Comparison of ENCODE assay signal across 8 cellular contexts in genomic region chr10:74523199-74523598, GRCh38.
"Had no signal": no experiment of that assay in that cellular context is flagged by ENCODE, and none has a peak within 500 bp of the region (broad histone marks: within the 10 kb centered on the region; RNA-seq: fewer than 3 reads in every experiment).

No MANE protein-coding gene starts in this region.

- H2AFZ ChIP-seq: GM23248 had no signal

- ATAC-seq: K562 had no signal

- H3K27ac ChIP-seq: GM23248 had no signal

- H3K4me3 ChIP-seq: GM23248, K562 had no signal

- H3K9me3 Mint-ChIP-seq: H9, HFFc6 had no signal

- H3K9ac ChIP-seq: GM23248 had no signal

- H3K4me3 Mint-ChIP-seq: H9, HFFc6 had no signal

- FAIRE-seq: HTR-8/SVneo, K562 had no signal

- DNase-seq: GM23248, GOT3, H9, HCEC 1CT, HFFc6, IMR-90 had no signal

- H3K27ac Mint-ChIP-seq: HFFc6 had no signal
